In the genomic region with DNA sequence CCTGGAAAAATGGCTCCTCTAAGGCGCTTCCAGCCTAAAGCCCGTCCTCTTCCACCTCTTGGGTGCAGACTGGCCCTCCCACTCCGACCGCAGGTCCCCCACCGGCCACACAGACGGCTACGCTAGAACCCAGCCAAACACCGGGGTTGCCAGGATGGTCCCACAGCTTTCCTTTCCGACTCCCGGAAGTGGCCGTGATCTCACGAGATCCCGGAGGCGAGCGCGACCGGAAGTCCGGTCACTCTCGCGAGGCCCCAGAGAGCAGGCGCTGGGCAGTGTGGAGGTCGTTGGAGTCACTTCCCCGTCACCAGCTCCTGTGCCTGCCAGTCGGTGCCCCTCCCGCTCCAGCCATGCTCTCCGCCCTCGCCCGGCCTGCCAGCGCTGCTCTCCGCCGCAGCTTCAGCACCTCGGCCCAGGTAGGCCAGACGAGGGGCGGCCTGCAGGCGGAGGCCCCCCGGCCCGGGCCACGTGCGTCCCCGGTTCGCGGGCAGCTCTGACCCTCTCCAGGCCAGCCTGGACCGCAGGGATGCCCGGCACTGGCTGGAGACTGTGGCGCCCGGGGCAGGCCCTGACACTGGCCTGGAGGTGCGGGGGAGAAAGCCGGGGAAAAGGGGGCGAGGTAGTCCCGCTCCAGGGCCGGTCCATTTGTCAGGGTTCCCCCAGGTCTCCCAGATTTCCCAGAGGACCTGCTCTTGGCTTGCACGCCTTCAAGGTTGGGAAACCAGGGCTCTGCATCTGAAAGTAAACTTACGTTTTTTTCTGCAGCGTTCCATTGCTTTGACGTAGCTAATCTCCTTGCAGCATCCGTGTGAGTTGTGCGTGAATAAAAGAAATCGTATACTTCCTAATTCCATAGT, we compare ENCODE assay signal across 8 cellular contexts. TPM values are rescaled to one million over a fixed set of nuclear protein-coding genes. Genes with fewer than 3 reads are reported as not detected.
DNase-seq lines count a peak whose midpoint lies in the region; ATAC-seq and TF ChIP-seq lines count a peak whose summit lies in the region.

A gene with protein sequence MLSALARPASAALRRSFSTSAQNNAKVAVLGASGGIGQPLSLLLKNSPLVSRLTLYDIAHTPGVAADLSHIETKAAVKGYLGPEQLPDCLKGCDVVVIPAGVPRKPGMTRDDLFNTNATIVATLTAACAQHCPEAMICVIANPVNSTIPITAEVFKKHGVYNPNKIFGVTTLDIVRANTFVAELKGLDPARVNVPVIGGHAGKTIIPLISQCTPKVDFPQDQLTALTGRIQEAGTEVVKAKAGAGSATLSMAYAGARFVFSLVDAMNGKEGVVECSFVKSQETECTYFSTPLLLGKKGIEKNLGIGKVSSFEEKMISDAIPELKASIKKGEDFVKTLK (plus strand): TSS at position 296 of the 857 bp plus-strand sequence. CDS start 55 bp downstream, at position 351.
A gene with protein sequence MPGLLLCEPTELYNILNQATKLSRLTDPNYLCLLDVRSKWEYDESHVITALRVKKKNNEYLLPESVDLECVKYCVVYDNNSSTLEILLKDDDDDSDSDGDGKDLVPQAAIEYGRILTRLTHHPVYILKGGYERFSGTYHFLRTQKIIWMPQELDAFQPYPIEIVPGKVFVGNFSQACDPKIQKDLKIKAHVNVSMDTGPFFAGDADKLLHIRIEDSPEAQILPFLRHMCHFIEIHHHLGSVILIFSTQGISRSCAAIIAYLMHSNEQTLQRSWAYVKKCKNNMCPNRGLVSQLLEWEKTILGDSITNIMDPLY (minus strand): TSS at position 190 of the 857 bp plus-strand sequence. CDS start 17,477 bp downstream, outside the sequence.

- H3K27me3 Mint-ChIP-seq in CD14-positive monocyte (ENCODE audit: low read depth in 3 of 3), result no peaks in the 10 kb centered on the region

- H3K9me3 Mint-ChIP-seq in CD14-positive monocyte, result no peaks in the 10 kb centered on the region

- TF ChIP-seq CTCF in CD14-positive monocyte (IDR thresholded peaks at IDR 0.05), result no peak

- intact Hi-C loops in CD14-positive monocyte (cut with micrococcal nuclease), result no loop called here

- DNase-seq in CD14-positive monocyte (ENCODE audit: low spot score) (peak; percentile 94), NCI-H69 (lab: John Stamatoyannopoulos, UW) (peak; percentile 98), dedifferentiated amniotic fluid mesenchymal stem cell (ENCODE audit: extremely low spot score) (peak; percentile 95), left lobe of liver (ENCODE audit: low spot score) (peak; percentile 97)
- DNase-seq in activated CD4-positive, alpha-beta T cell treated with anti-CD3 and anti-CD28 coated beads, Interleukin-2, amount 50 U/mL, for 24 hours (ENCODE audit: low read depth in 1 of 2, low spot score in 1 of 2), result peak; percentile 69 to 87
- DNase-seq in stimulated activated CD4-positive, alpha-beta T cell treated with anti-CD3 and anti-CD28 coated beads, Interleukin-2, amount 100 ng/mL, for 24 hours, result peak; percentile 89 to 91

- H3K4me1 Mint-ChIP-seq in CD14-positive monocyte, result peaks cover 49% of the 10 kb centered on the region

- H3K4me3 Mint-ChIP-seq in CD14-positive monocyte, result peak within 1 kb of the TSS; percentile 97 to 99

- H3K27ac Mint-ChIP-seq in CD14-positive monocyte, result peak within 1 kb of the TSS; percentile 96 to 99 (median 98)

- ATAC-seq in GM19372 (IDR thresholded peaks at IDR 0.05; ENCODE audit: low read depth, unreplicated experiment), result peak; percentile 94
- ATAC-seq in HG03521 (IDR thresholded peaks at IDR 0.05; ENCODE audit: unreplicated experiment), result peak; percentile 95
- peak; percentile 94 for ATAC-seq in left lobe of liver

- peaks cover 25 to 48% of the 10 kb centered on the region in 2 donors for H3K36me3 Mint-ChIP-seq in CD14-positive monocyte

RNA-seq across cellular contexts. Expression of the first gene that starts in this region (rescaled TPM):
- 100 to 1,000 TPM; 129 to 162 TPM for polyA plus RNA-seq in CD14-positive monocyte
- total RNA-seq in left lobe of liver, result 184 TPM

RNA-seq across cellular contexts. Expression of the second gene that starts in this region (rescaled TPM):
- 10 to 100 TPM; 67.2 to 79.8 TPM for polyA plus RNA-seq in CD14-positive monocyte
- total RNA-seq in left lobe of liver, result 17.6 TPM

Comparison
In these comparisons a context has a peak if more than half of its experiments do, and no peak if none do; other contexts are left out.
1. Peak in every context shown above with its lines: DNase-seq and ATAC-seq.